Comparison of ENCODE assay signal across 1 cellular context in genomic region chr10:92897916-92898315, GRCh38.
TF ChIP-seq lines count a peak whose summit lies in the region.

No MANE protein-coding gene starts in this region.

TF ChIP-seq in GM23338, 12 proteins besides CTCF, POLR2A, EP300 and RAD21 (continued from another document):
- TF ChIP-seq ZNF462 (CRISPR knock-in tag; IDR thresholded peaks at IDR 0.05) = no peak
- no peak for TF ChIP-seq EZH2phosphoT487 (IDR thresholded peaks at IDR 0.05; ENCODE audit: unreplicated experiment)
